ENCODE assay signal across 27 cellular contexts in the genomic region with DNA sequence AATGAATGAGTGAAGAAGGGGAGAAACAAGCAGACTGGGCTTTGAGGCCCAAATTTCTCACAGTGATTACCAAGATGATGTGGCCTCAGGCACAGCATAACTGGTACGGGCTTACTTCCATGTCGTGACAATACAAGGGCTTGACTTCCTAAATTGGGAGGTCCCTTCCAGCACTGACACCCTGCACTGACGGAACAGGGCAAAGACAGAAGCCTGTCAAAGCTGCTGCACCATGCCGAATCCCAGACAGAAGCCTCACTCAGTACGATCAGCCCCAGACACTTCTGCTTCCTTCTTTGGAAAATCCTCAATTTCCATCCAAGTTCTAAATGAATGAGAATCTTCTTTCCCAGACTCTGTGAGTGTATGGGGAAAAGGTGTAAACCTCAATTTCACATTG.
"Had no signal": no experiment of that assay in that cellular context is flagged by ENCODE, and none has a peak within 500 bp of the region (broad histone marks: within the 10 kb centered on the region; RNA-seq: fewer than 3 reads in every experiment).

No MANE protein-coding gene starts in this region.

- H3K4me3 ChIP-seq: esophagus muscularis mucosa, gastroesophageal sphincter, heart right ventricle, left ventricle myocardium inferior, psoas muscle, skin epidermis, suprapubic skin, transverse colon had no signal

- H3K9me3 Mint-ChIP-seq: activated B cell treated with CpG ODN at 0.5 μM for 24 hours; activated CD4-positive, alpha-beta memory T cell treated with anti-CD3 and anti-CD28 coated beads for 36 hours; activated naive CD4-positive, alpha-beta T cell treated with anti-CD3 and anti-CD28 coated beads, Interleukin-2, amount 10 ng/mL, durations not matched to agents 7 days and 5 days; immature natural killer cell; neural crest cell; stimulated activated naive CD8-positive, alpha-beta T cell treated with anti-CD3 and anti-CD28 coated beads, Interleukin-15, amount 100 ng/mL, for 72 hours; T-helper 2 cell treated with Interferon-gamma antibody and Interleukin-4, amounts not matched to agents 5 μg/mL and 100 μg/mL, for 36 hours had no signal

- ATAC-seq: gastroesophageal sphincter; psoas muscle; stimulated activated naive CD8-positive, alpha-beta T cell treated with anti-CD3 and anti-CD28 coated beads, Interleukin-15, amount 100 ng/mL, for 72 hours had no signal

- H3K4me3 Mint-ChIP-seq: activated B cell treated with CpG ODN at 0.5 μM for 24 hours; activated CD4-positive, alpha-beta memory T cell treated with anti-CD3 and anti-CD28 coated beads for 36 hours; activated naive CD4-positive, alpha-beta T cell treated with anti-CD3 and anti-CD28 coated beads, Interleukin-2, amount 10 ng/mL, durations not matched to agents 7 days and 5 days; immature natural killer cell; neural crest cell; stimulated activated naive CD8-positive, alpha-beta T cell treated with anti-CD3 and anti-CD28 coated beads, Interleukin-15, amount 100 ng/mL, for 72 hours; T-helper 2 cell treated with Interferon-gamma antibody and Interleukin-4, amounts not matched to agents 5 μg/mL and 100 μg/mL, for 36 hours had no signal

- DNase-seq: activated B cell treated with CpG ODN at 0.5 μM for 24 hours; activated CD4-positive, alpha-beta memory T cell treated with anti-CD3 and anti-CD28 coated beads for 36 hours; activated CD4-positive, alpha-beta T cell treated with anti-CD3 and anti-CD28 coated beads for 4 hours; activated effector memory CD4-positive, alpha-beta T cell treated with Interleukin-2 at 50 U/mL for 16 hours; activated naive CD4-positive, alpha-beta T cell treated with anti-CD3 and anti-CD28 coated beads, Interleukin-2, amount 10 ng/mL, durations not matched to agents 7 days and 5 days; activated T-cell treated with anti-CD3 and anti-CD28 coated beads, Interleukin-2, amount 50 U/mL, for 48 hours; brain microvascular endothelial cell; cerebellar nuclear complex; cortex of kidney; effector CD4-positive, alpha-beta T cell; heart right ventricle; immature natural killer cell; kidney glomerular epithelial cell; left ventricle myocardium inferior; mammary epithelial cell; midbrain; psoas muscle; right cardiac atrium; stimulated activated CD4-positive, alpha-beta T cell treated with anti-CD3 and anti-CD28 coated beads, Interleukin-4, amount 100 ng/mL, for 1 hour; stimulated activated naive CD8-positive, alpha-beta T cell treated with anti-CD3 and anti-CD28 coated beads, Interleukin-15, amount 100 ng/mL, for 72 hours; transverse colon had no signal

- H3K27me3 ChIP-seq: brain microvascular endothelial cell, esophagus muscularis mucosa, gastroesophageal sphincter, heart right ventricle, suprapubic skin, transverse colon had no signal

- H3K27ac ChIP-seq: brain microvascular endothelial cell, esophagus muscularis mucosa, gastroesophageal sphincter, psoas muscle, suprapubic skin, transverse colon had no signal

- H3K27ac Mint-ChIP-seq: activated B cell treated with CpG ODN at 0.5 μM for 24 hours; activated CD4-positive, alpha-beta memory T cell treated with anti-CD3 and anti-CD28 coated beads for 36 hours; activated naive CD4-positive, alpha-beta T cell treated with anti-CD3 and anti-CD28 coated beads, Interleukin-2, amount 10 ng/mL, durations not matched to agents 7 days and 5 days; T-helper 2 cell treated with Interferon-gamma antibody and Interleukin-4, amounts not matched to agents 5 μg/mL and 100 μg/mL, for 36 hours had no signal

- H3K4me1 Mint-ChIP-seq: activated naive CD4-positive, alpha-beta T cell treated with anti-CD3 and anti-CD28 coated beads, Interleukin-2, amount 10 ng/mL, durations not matched to agents 7 days and 5 days; immature natural killer cell; neural crest cell; stimulated activated naive CD8-positive, alpha-beta T cell treated with anti-CD3 and anti-CD28 coated beads, Interleukin-15, amount 100 ng/mL, for 72 hours had no signal

- H3K9me3 ChIP-seq: esophagus muscularis mucosa, gastroesophageal sphincter, heart right ventricle, left ventricle myocardium inferior, psoas muscle, suprapubic skin, transverse colon had no signal

- H3K27me3 Mint-ChIP-seq: activated B cell treated with CpG ODN at 0.5 μM for 24 hours; activated CD4-positive, alpha-beta memory T cell treated with anti-CD3 and anti-CD28 coated beads for 36 hours; activated naive CD4-positive, alpha-beta T cell treated with anti-CD3 and anti-CD28 coated beads, Interleukin-2, amount 10 ng/mL, durations not matched to agents 7 days and 5 days; stimulated activated naive CD8-positive, alpha-beta T cell treated with anti-CD3 and anti-CD28 coated beads, Interleukin-15, amount 100 ng/mL, for 72 hours had no signal
